In genomic region chr11:122784325-122785155, GRCh38 we compare ENCODE assay signal across 9 cellular contexts. TPM values are rescaled to one million over a fixed set of nuclear protein-coding genes. Genes with fewer than 3 reads are reported as not detected.
DNase-seq lines count a peak whose midpoint lies in the region; ATAC-seq and TF ChIP-seq lines count a peak whose summit lies in the region.
"Had no signal": no experiment of that assay in that cellular context is flagged by ENCODE, and none has a peak within 500 bp of the region (broad histone marks: within the 10 kb centered on the region; RNA-seq: fewer than 3 reads in every experiment).

No MANE protein-coding gene starts in this region.

- peak overlapping the region in 4 of 5 donors; percentile 16 to 63 (median 40) for H3K9ac ChIP-seq in subcutaneous abdominal adipose tissue (ENCODE audit: low read length in 5 of 5)

- H3K27ac ChIP-seq in subcutaneous abdominal adipose tissue (ENCODE audit: low read depth, low read length), result peak overlapping the region; percentile 94
- H3K27ac ChIP-seq in dorsolateral prefrontal cortex, result peak overlapping the region in 29 of 59 donors; percentile 2 to 95 (median 44)
- H3K27ac ChIP-seq: spleen had no signal

- in situ Hi-C loops in astrocyte of the spinal cord (cut with HindIII; ENCODE audit: low sequenced_read_pairs), result no loop called here

- no peaks in the 10 kb centered on the region for H3K9me3 ChIP-seq in subcutaneous abdominal adipose tissue (ENCODE audit: control insufficient read depth in 5 of 5, low read length in 5 of 5)
- H3K9me3 ChIP-seq: spleen had no signal

- ATAC-seq in GM19324 (IDR thresholded peaks at IDR 0.05; ENCODE audit: low FRiP score, unreplicated experiment), result no peak

- H3K36me3 ChIP-seq in subcutaneous abdominal adipose tissue (ENCODE audit: control insufficient read depth in 5 of 5, insufficient read depth in 5 of 5, low read length in 5 of 5), result peaks cover 0 to 12% (median 0%) of the 10 kb centered on the region in 5 donors

- H3K4me1 ChIP-seq in subcutaneous abdominal adipose tissue (ENCODE audit: control insufficient read depth in 5 of 5, insufficient read depth in 5 of 5, low read length in 5 of 5), result peaks cover 3 to 66% (median 41%) of the 10 kb centered on the region in 5 donors

- H3K4me3 ChIP-seq in astrocyte of the spinal cord (ENCODE audit: low read depth, low read length) (no peak overlapping the region), subcutaneous abdominal adipose tissue (ENCODE audit: low read depth in 1 of 5, low read length in 5 of 5) (no peak overlapping the region), dorsolateral prefrontal cortex (no peak overlapping the region)
- H3K4me3 ChIP-seq: spleen had no signal

- no peak for TF ChIP-seq CTCF in astrocyte of the spinal cord (IDR thresholded peaks at IDR 0.05; ENCODE audit: low read depth, low read length)
- peak in 1 of 56 donors; percentile 24 for TF ChIP-seq CTCF in dorsolateral prefrontal cortex (IDR thresholded peaks at IDR 0.05 in 54 of 56, conservative IDR thresholded peaks at IDR 0.05 in 2 of 56; ENCODE audit: low read depth in 1 of 56, partially characterized antibody in 56 of 56)

- H3K27me3 ChIP-seq in subcutaneous abdominal adipose tissue (ENCODE audit: control insufficient read depth in 5 of 5, insufficient read depth in 4 of 5, low read length in 5 of 5) (no peaks in the 10 kb centered on the region), dorsolateral prefrontal cortex (no peaks in the 10 kb centered on the region)
- H3K27me3 ChIP-seq: spleen had no signal

- peak; percentile 94 for DNase-seq in HCEC 1CT
- peak; percentile 93 for DNase-seq in astrocyte of the spinal cord (ENCODE audit: low read depth, low spot score)
- peak; percentile 89 for DNase-seq in hepatic stellate cell (ENCODE audit: low spot score)
- DNase-seq in NCI-H1436 treated with DMSO at 0.1 percent for 48 hours (lab: John Stamatoyannopoulos, UW), result no peak
- DNase-seq in NCI-H345 treated with DMSO at 0.1 percent for 48 hours (lab: John Stamatoyannopoulos, UW; ENCODE audit: unreplicated experiment), result no peak
- DNase-seq in dorsolateral prefrontal cortex, result no peak
- DNase-seq: spleen had no signal

- intact Hi-C loops in dorsolateral prefrontal cortex (cut with DNase I), result loop anchor here in 1 of 2 donors (5.0 kb wide), 1 partner anchor 152 kb away; no protein-coding TSS in a partner anchor

RNA-seq across cellular contexts. Expression of gene CRTAM, which starts 53.8 kb away (rescaled TPM):
- 1 to 10 TPM in 6 of 120 experiments, under 1 TPM in 75, not detected in 39; 0.18 to 1.5 (median 0.47) TPM for total RNA-seq in dorsolateral prefrontal cortex

Comparison
In these comparisons a context has a peak if more than half of its experiments do, and no peak if none do; other contexts are left out.
1. DNase-seq: peak in HCEC 1CT (single experiment), astrocyte of the spinal cord (single experiment) and hepatic stellate cell (single experiment); none in NCI-H1436 treated with DMSO at 0.1 percent for 48 hours (single experiment), NCI-H345 treated with DMSO at 0.1 percent for 48 hours (single experiment) and dorsolateral prefrontal cortex (0 of 10).